ENCODE assay signal across 1 cellular context in genomic region chr17:21214015-21214776, GRCh38.
A peak's percentile ranks its signal among the peaks of the same experiment; 100 is the strongest.
TF ChIP-seq lines count a peak whose summit lies in the region.

Gene TMEM11, minus strand, starts transcription at chr17:21214161. Its CDS starts 9 bp downstream, at chr17:21214152.

TF ChIP-seq in HepG2, 621 proteins besides CTCF, POLR2A, EP300 and RAD21 (continued from another document and continues in another):
- TF ChIP-seq ZNF512B (CRISPR knock-in tag; IDR thresholded peaks at IDR 0.05; ENCODE audit: borderline replicate concordance) (no peak), NR0B2 (CRISPR knock-in tag; IDR thresholded peaks at IDR 0.05) (no peak), TBX2 (CRISPR knock-in tag; IDR thresholded peaks at IDR 0.05; ENCODE audit: borderline replicate concordance) (peak; percentile 55; the same call in 1 of the 2 replicates), TGIF2 (CRISPR knock-in tag; IDR thresholded peaks at IDR 0.05) (0 out of 2 replicates have a peak, but pooled peaks have one; percentile 45), ZBTB2 (CRISPR knock-in tag; IDR thresholded peaks at IDR 0.05; ENCODE audit: low read depth) (no peak), ZNF407 (CRISPR knock-in tag; IDR thresholded peaks at IDR 0.05; ENCODE audit: not compliant biosample characterization) (peak; percentile 50), ZNF766 (CRISPR knock-in tag; IDR thresholded peaks at IDR 0.05; ENCODE audit: borderline replicate concordance) (no peak), ZFYVE20 (CRISPR knock-in tag; IDR thresholded peaks at IDR 0.05; ENCODE audit: borderline replicate concordance, low read depth) (0 out of 2 replicates have a peak, but pooled peaks have one; percentile 18), MLLT10 (CRISPR knock-in tag; IDR thresholded peaks at IDR 0.05) (no peak), HNRNPH1 (optimal IDR thresholded peaks at IDR 0.05; ENCODE audit: low read depth, low read length) (no peak), KAT8 (CRISPR knock-in tag; IDR thresholded peaks at IDR 0.05) (peak; percentile 86), ZNF7 (CRISPR knock-in tag; IDR thresholded peaks at IDR 0.05) (no peak), SMAD1 (CRISPR knock-in tag; IDR thresholded peaks at IDR 0.05; ENCODE audit: borderline replicate concordance, low read depth) (no peak), ZNF101 (CRISPR knock-in tag; IDR thresholded peaks at IDR 0.05; ENCODE audit: borderline replicate concordance, low read depth) (no peak), GPN1 (CRISPR knock-in tag; IDR thresholded peaks at IDR 0.05; ENCODE audit: borderline replicate concordance) (no peak), NR2C2 (CRISPR knock-in tag; IDR thresholded peaks at IDR 0.05; ENCODE audit: borderline replicate concordance) (peak; percentile 98), ZNF350 (CRISPR knock-in tag; IDR thresholded peaks at IDR 0.05; ENCODE audit: borderline replicate concordance, low read depth) (peak; percentile 35), SP5 (CRISPR knock-in tag; IDR thresholded peaks at IDR 0.05; ENCODE audit: borderline replicate concordance, low read depth) (no peak; the same call in 1 of the 2 replicates), FUBP1 (CRISPR knock-in tag; IDR thresholded peaks at IDR 0.05; ENCODE audit: borderline replicate concordance) (no peak), SPEN (CRISPR knock-in tag; IDR thresholded peaks at IDR 0.05; ENCODE audit: low read depth) (peak; percentile 16), ZNF780A (CRISPR knock-in tag; IDR thresholded peaks at IDR 0.05) (no peak), ZNF33A (CRISPR knock-in tag; IDR thresholded peaks at IDR 0.05; ENCODE audit: borderline replicate concordance) (peak; percentile 83; the same call in 1 of the 2 replicates), ZBTB21 (CRISPR knock-in tag; IDR thresholded peaks at IDR 0.05) (no peak), MEIS2 (CRISPR knock-in tag; IDR thresholded peaks at IDR 0.05) (no peak; the same call in 1 of the 2 replicates), ZNF138 (CRISPR knock-in tag; IDR thresholded peaks at IDR 0.05; ENCODE audit: low read depth) (0 out of 2 replicates have a peak, but pooled peaks have one; percentile 52), NRL (CRISPR knock-in tag; IDR thresholded peaks at IDR 0.05; ENCODE audit: borderline replicate concordance) (no peak), FOXA1 (IDR thresholded peaks at IDR 0.05) (no peak), FOXA1 (CRISPR knock-in tag; IDR thresholded peaks at IDR 0.05) (no peak; the same call in 1 of the 2 replicates), CERS6 (CRISPR knock-in tag; IDR thresholded peaks at IDR 0.05) (no peak), ZNF263 (CRISPR knock-in tag; IDR thresholded peaks at IDR 0.05) (peak; percentile 45), ESRRA (CRISPR knock-in tag; IDR thresholded peaks at IDR 0.05; ENCODE audit: low read depth) (peak; percentile 55; the same call in 1 of the 2 replicates), GMEB2 (CRISPR knock-in tag; IDR thresholded peaks at IDR 0.05; ENCODE audit: low read depth) (peak; percentile 63; the same call in 1 of the 2 replicates), ZNF558 (CRISPR knock-in tag; IDR thresholded peaks at IDR 0.05; ENCODE audit: borderline replicate concordance) (peak; percentile 90; the same call in 1 of the 2 replicates), FIP1L1 (IDR thresholded peaks at IDR 0.05; ENCODE audit: borderline replicate concordance, insufficient read depth, low read depth, low read length) (no peak), NFYB (CRISPR knock-in tag; IDR thresholded peaks at IDR 0.05) (peak; percentile 36), ZNF879 (CRISPR knock-in tag; IDR thresholded peaks at IDR 0.05) (no peak), ZNF362 (CRISPR knock-in tag; IDR thresholded peaks at IDR 0.05; ENCODE audit: borderline replicate concordance) (no peak; the same call in 1 of the 2 replicates), TCF7 (IDR thresholded peaks at IDR 0.05; ENCODE audit: low read depth) (no peak), ZSCAN21 (CRISPR knock-in tag; IDR thresholded peaks at IDR 0.05; ENCODE audit: borderline replicate concordance) (peak; percentile 61), RELA (CRISPR knock-in tag; IDR thresholded peaks at IDR 0.05) (no peak), KDM2A (CRISPR knock-in tag; IDR thresholded peaks at IDR 0.05; ENCODE audit: borderline replicate concordance, low read depth) (peak; percentile 55; the same call in 1 of the 2 replicates), ZNF530 (CRISPR knock-in tag; IDR thresholded peaks at IDR 0.05; ENCODE audit: low read depth) (no peak), ISX (CRISPR knock-in tag; conservative IDR thresholded peaks at IDR 0.05) (no peak), ZNF354B (CRISPR knock-in tag; IDR thresholded peaks at IDR 0.05) (no peak), MAX (IDR thresholded peaks at IDR 0.05) (peak; percentile 71), ZNF598 (CRISPR knock-in tag; IDR thresholded peaks at IDR 0.05; ENCODE audit: borderline replicate concordance) (no peak; the same call in 1 of the 2 replicates)
